In the genomic region with DNA sequence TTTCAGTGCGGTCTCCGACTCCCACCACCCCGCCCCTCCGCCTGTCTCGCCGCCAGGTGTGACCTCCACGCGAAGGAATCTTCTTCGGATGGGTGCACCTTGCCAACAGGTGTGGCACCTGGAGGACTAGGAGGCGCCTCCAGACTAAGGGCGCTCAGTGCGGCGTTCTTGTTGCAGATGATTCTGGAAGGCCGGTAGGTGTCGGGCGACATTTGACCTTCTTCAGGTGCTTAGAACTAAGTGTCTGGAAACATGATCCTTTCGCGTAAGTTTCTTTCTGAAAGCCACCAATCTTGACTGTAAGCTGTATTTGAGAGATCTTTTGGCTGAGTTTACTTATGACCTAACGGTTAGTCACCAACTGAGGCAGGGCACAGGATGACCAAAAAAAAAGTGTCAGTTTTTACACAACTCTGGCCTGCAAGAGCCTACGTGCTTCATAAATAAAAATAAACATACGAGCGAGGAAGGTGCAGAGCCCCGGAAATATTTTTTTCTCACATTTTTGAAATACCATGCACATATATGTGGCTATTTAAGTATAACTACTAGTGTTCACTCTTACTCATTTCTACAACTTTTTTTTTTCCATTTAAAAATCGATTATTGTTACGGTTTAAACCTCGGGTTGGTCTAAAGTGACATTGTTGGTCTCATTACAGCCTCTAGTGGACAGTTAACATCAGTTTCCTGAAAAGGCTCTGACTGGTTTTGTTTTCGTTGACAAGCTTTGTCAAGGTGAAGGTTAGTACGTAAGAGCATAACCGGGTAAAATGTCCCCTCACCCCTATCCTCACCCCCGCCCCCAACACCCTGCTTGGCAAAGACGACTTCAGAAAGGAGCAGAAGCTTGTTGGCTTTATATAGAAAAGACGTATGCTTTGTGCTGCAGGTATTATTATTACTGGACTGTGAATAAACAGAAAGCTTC, we compare ENCODE assay signal across 1 cellular context.
A peak's percentile ranks its signal among the peaks of the same experiment; 100 is the strongest.
TF ChIP-seq lines count a peak whose summit lies in the region.

No MANE protein-coding gene starts in this region.

TF ChIP-seq in GM12878, 131 proteins besides CTCF, POLR2A, EP300 and RAD21 (continued from another document and continues in another):
- TF ChIP-seq MYC (IDR thresholded peaks at IDR 0.05; ENCODE audit: insufficient read depth, insufficient read length, insufficient replicate concordance, low read length, severe bottlenecking): no peak
- peak; percentile 88 for TF ChIP-seq ZSCAN29 (IDR thresholded peaks at IDR 0.05)
- TF ChIP-seq LARP7 (IDR thresholded peaks at IDR 0.05): no peak
- TF ChIP-seq SMC3 (IDR thresholded peaks at IDR 0.05; ENCODE audit: borderline replicate concordance, low read length): peak; percentile 44; the same call in 1 of the 2 replicates
- no peak for TF ChIP-seq BHLHE40 (IDR thresholded peaks at IDR 0.05; ENCODE audit: borderline replicate concordance in 1 of 2, low read depth in 2 of 2, low read length in 1 of 2)
- TF ChIP-seq CEBPZ (IDR thresholded peaks at IDR 0.05; ENCODE audit: low read depth, low read length): no peak
- TF ChIP-seq ATF7 (IDR thresholded peaks at IDR 0.05; ENCODE audit: low read depth): no peak; the same call in 1 of the 2 replicates
- TF ChIP-seq, protein P1, sequence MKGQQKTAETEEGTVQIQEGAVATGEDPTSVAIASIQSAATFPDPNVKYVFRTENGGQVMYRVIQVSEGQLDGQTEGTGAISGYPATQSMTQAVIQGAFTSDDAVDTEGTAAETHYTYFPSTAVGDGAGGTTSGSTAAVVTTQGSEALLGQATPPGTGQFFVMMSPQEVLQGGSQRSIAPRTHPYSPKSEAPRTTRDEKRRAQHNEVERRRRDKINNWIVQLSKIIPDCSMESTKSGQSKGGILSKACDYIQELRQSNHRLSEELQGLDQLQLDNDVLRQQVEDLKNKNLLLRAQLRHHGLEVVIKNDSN (IDR thresholded peaks at IDR 0.05; ENCODE audit: borderline replicate concordance, extremely low read length, insufficient read depth, low read depth, low read length): no peak
- TF ChIP-seq IKZF1 (conservative IDR thresholded peaks at IDR 0.05): no peak
- TF ChIP-seq IRF5 (IDR thresholded peaks at IDR 0.05; ENCODE audit: borderline replicate concordance): no peak
- TF ChIP-seq EED (IDR thresholded peaks at IDR 0.05; ENCODE audit: low read depth): peak; percentile 39
- TF ChIP-seq FOXM1 (IDR thresholded peaks at IDR 0.05; ENCODE audit: low read depth, low read length): 0 out of 2 replicates have a peak, but pooled peaks have one; percentile 18
- no peak for TF ChIP-seq ETV6 (conservative IDR thresholded peaks at IDR 0.05 in 1 of 2, IDR thresholded peaks at IDR 0.05 in 1 of 2; ENCODE audit: borderline replicate concordance in 1 of 2, low read depth in 1 of 2)
- TF ChIP-seq ZNF687 (IDR thresholded peaks at IDR 0.05): peak; percentile 20
- peak; percentile 34; the same call in 1 of the 2 replicates for TF ChIP-seq ATF2 (IDR thresholded peaks at IDR 0.05; ENCODE audit: low read length)
- TF ChIP-seq, protein P2, sequence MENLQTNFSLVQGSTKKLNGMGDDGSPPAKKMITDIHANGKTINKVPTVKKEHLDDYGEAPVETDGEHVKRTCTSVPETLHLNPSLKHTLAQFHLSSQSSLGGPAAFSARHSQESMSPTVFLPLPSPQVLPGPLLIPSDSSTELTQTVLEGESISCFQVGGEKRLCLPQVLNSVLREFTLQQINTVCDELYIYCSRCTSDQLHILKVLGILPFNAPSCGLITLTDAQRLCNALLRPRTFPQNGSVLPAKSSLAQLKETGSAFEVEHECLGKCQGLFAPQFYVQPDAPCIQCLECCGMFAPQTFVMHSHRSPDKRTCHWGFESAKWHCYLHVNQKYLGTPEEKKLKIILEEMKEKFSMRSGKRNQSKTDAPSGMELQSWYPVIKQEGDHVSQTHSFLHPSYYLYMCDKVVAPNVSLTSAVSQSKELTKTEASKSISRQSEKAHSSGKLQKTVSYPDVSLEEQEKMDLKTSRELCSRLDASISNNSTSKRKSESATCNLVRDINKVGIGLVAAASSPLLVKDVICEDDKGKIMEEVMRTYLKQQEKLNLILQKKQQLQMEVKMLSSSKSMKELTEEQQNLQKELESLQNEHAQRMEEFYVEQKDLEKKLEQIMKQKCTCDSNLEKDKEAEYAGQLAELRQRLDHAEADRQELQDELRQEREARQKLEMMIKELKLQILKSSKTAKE (IDR thresholded peaks at IDR 0.05; ENCODE audit: low read depth, poor library complexity, severe bottlenecking): peak; percentile 41
- 0 out of 2 replicates have a peak, but pooled peaks have one; percentile 19 for TF ChIP-seq GATAD2B (conservative IDR thresholded peaks at IDR 0.05; ENCODE audit: low read depth)
- TF ChIP-seq, protein P3, sequence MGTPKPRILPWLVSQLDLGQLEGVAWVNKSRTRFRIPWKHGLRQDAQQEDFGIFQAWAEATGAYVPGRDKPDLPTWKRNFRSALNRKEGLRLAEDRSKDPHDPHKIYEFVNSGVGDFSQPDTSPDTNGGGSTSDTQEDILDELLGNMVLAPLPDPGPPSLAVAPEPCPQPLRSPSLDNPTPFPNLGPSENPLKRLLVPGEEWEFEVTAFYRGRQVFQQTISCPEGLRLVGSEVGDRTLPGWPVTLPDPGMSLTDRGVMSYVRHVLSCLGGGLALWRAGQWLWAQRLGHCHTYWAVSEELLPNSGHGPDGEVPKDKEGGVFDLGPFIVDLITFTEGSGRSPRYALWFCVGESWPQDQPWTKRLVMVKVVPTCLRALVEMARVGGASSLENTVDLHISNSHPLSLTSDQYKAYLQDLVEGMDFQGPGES (IDR thresholded peaks at IDR 0.05): no peak
- TF ChIP-seq BACH1 (IDR thresholded peaks at IDR 0.05; ENCODE audit: borderline replicate concordance): no peak
- 0 out of 2 replicates have a peak, but pooled peaks have one; percentile 24 for TF ChIP-seq RUNX3 (IDR thresholded peaks at IDR 0.05; ENCODE audit: low read length)
- TF ChIP-seq ZBED1 (IDR thresholded peaks at IDR 0.05; ENCODE audit: borderline replicate concordance): no peak
- no peak for TF ChIP-seq BMI1 (IDR thresholded peaks at IDR 0.05; ENCODE audit: borderline replicate concordance)
- TF ChIP-seq NBN (IDR thresholded peaks at IDR 0.05): no peak; the same call in 1 of the 2 replicates
- peak; percentile 45; the same call in 1 of the 2 replicates for TF ChIP-seq SMARCA5 (IDR thresholded peaks at IDR 0.05)
- no peak for TF ChIP-seq SRF (IDR thresholded peaks at IDR 0.05; ENCODE audit: low read depth in 2 of 2, low read length in 2 of 2)
- TF ChIP-seq DPF2 (IDR thresholded peaks at IDR 0.05): no peak
- 0 out of 2 replicates have a peak, but pooled peaks have one; percentile 24 for TF ChIP-seq PAX5 (IDR thresholded peaks at IDR 0.05; ENCODE audit: borderline replicate concordance, low read depth, low read length)
- no peak for TF ChIP-seq KLF5 (IDR thresholded peaks at IDR 0.05; ENCODE audit: partially characterized antibody)
- 0 out of 2 replicates have a peak, but pooled peaks have one; percentile 45 for TF ChIP-seq ZNF592 (IDR thresholded peaks at IDR 0.05)
- peak; percentile 30; the same call in 1 of the 2 replicates for TF ChIP-seq ZNF217 (IDR thresholded peaks at IDR 0.05)
- no peak for TF ChIP-seq ZNF207 (IDR thresholded peaks at IDR 0.05; ENCODE audit: borderline replicate concordance)
